13 cellular contexts compared by ENCODE assay signal in genomic region chr13:46905249-46905648, GRCh38. TPM values are rescaled to one million over a fixed set of nuclear protein-coding genes. Genes with fewer than 3 reads are reported as not detected.
DNase-seq lines count a peak whose midpoint lies in the region; ATAC-seq and TF ChIP-seq lines count a peak whose summit lies in the region.
"Had no signal": no experiment of that assay in that cellular context is flagged by ENCODE, and none has a peak within 500 bp of the region (broad histone marks: within the 10 kb centered on the region; RNA-seq: fewer than 3 reads in every experiment).

No MANE protein-coding gene starts in this region.

- H3K36me3 Mint-ChIP-seq in stimulated activated memory B cell treated with anti-CD40 and anti-IgM and Interleukin-4, amounts not matched to agents 10 μg/mL and 1 μg/mL and 100 μg/mL, for 72 hours, result no peaks in the 10 kb centered on the region
- H3K36me3 Mint-ChIP-seq: activated naive CD4-positive, alpha-beta T cell treated with anti-CD3 and anti-CD28 coated beads, Interleukin-2, amount 50 U/mL, for 24 hours had no signal

- TF ChIP-seq CTCF in AG10803 (conservative IDR thresholded peaks at IDR 0.05; ENCODE audit: low read length), result peak; percentile 52
- TF ChIP-seq CTCF in foreskin fibroblast (IDR thresholded peaks at IDR 0.05; ENCODE audit: low read depth, low read length), result peak; percentile 12

- ATAC-seq in SK-N-SH treated with all-trans-retinoic acid at 6 μM for 48 hours (peak; percentile 54; the same call in 2 of the 3 replicates), HG02884 (IDR thresholded peaks at IDR 0.05; ENCODE audit: unreplicated experiment) (no peak)
- no peak for ATAC-seq in stimulated activated memory B cell treated with anti-CD40 and anti-IgM and Interleukin-4, amounts not matched to agents 10 μg/mL and 1 μg/mL and 100 μg/mL, for 72 hours
- ATAC-seq: activated CD8-positive, alpha-beta T cell treated with anti-CD3 and anti-CD28 coated beads for 36 hours had no signal

- H3K9me3 Mint-ChIP-seq in stimulated activated memory B cell treated with anti-CD40 and anti-IgM and Interleukin-4, amounts not matched to agents 10 μg/mL and 1 μg/mL and 100 μg/mL, for 72 hours, result no peaks in the 10 kb centered on the region
- H3K9me3 Mint-ChIP-seq: activated CD8-positive, alpha-beta T cell treated with anti-CD3 and anti-CD28 coated beads for 36 hours; activated naive CD4-positive, alpha-beta T cell treated with anti-CD3 and anti-CD28 coated beads, Interleukin-2, amount 50 U/mL, for 24 hours; T-helper 1 cell treated with Interleukin-12 subunit alpha and Interleukin-12 subunit beta and Interleukin-4 antibody, amounts not matched to agents 30 μg/mL and 1 μg/mL, for 36 hours had no signal

- H3K27me3 Mint-ChIP-seq in stimulated activated memory B cell treated with anti-CD40 and anti-IgM and Interleukin-4, amounts not matched to agents 10 μg/mL and 1 μg/mL and 100 μg/mL, for 72 hours, result no peaks in the 10 kb centered on the region

- H3K4me3 Mint-ChIP-seq in stimulated activated memory B cell treated with anti-CD40 and anti-IgM and Interleukin-4, amounts not matched to agents 10 μg/mL and 1 μg/mL and 100 μg/mL, for 72 hours, result no peak overlapping the region
- H3K4me3 Mint-ChIP-seq: activated CD8-positive, alpha-beta T cell treated with anti-CD3 and anti-CD28 coated beads for 36 hours; activated naive CD4-positive, alpha-beta T cell treated with anti-CD3 and anti-CD28 coated beads, Interleukin-2, amount 50 U/mL, for 24 hours; T-helper 1 cell treated with Interleukin-12 subunit alpha and Interleukin-12 subunit beta and Interleukin-4 antibody, amounts not matched to agents 30 μg/mL and 1 μg/mL, for 36 hours had no signal

- DNase-seq in AG10803 (ENCODE audit: low read depth) (peak; percentile 48), H4 (ENCODE audit: low spot score) (peak; percentile 28), foreskin fibroblast (peak; percentile 30 to 56), SHP77 (lab: John Stamatoyannopoulos, UW) (no peak)
- DNase-seq in stimulated activated CD4-positive, alpha-beta T cell treated with anti-CD3 and anti-CD28 coated beads, Interleukin-1b, Interleukin-23, amount 100 ng/mL, for 48 hours, result no peak
- DNase-seq: activated CD8-positive, alpha-beta T cell treated with anti-CD3 and anti-CD28 coated beads for 36 hours; colonic mucosa; NCI-H1436 treated with DMSO at 0.1 percent for 48 hours had no signal

- H3K4me1 Mint-ChIP-seq in stimulated activated memory B cell treated with anti-CD40 and anti-IgM and Interleukin-4, amounts not matched to agents 10 μg/mL and 1 μg/mL and 100 μg/mL, for 72 hours, result no peaks in the 10 kb centered on the region
- H3K4me1 Mint-ChIP-seq: activated naive CD4-positive, alpha-beta T cell treated with anti-CD3 and anti-CD28 coated beads, Interleukin-2, amount 50 U/mL, for 24 hours had no signal

- no peak overlapping the region for H3K4me3 ChIP-seq in AG10803 (ENCODE audit: low read length)
- H3K4me3 ChIP-seq in foreskin fibroblast (ENCODE audit: low read depth in 1 of 2, low read length in 2 of 2), result no peak overlapping the region
- H3K4me3 ChIP-seq: colonic mucosa had no signal

- no peak overlapping the region for H3K27ac Mint-ChIP-seq in stimulated activated memory B cell treated with anti-CD40 and anti-IgM and Interleukin-4, amounts not matched to agents 10 μg/mL and 1 μg/mL and 100 μg/mL, for 72 hours
- H3K27ac Mint-ChIP-seq: activated CD8-positive, alpha-beta T cell treated with anti-CD3 and anti-CD28 coated beads for 36 hours; activated naive CD4-positive, alpha-beta T cell treated with anti-CD3 and anti-CD28 coated beads, Interleukin-2, amount 50 U/mL, for 24 hours; T-helper 1 cell treated with Interleukin-12 subunit alpha and Interleukin-12 subunit beta and Interleukin-4 antibody, amounts not matched to agents 30 μg/mL and 1 μg/mL, for 36 hours had no signal

TF ChIP-seq in SK-N-SH treated with all-trans-retinoic acid at 6 μM for 48 hours, 23 proteins besides CTCF, POLR2A, EP300 and RAD21:
- no peak for TF ChIP-seq ZFP30 (CRISPR knock-in tag; IDR thresholded peaks at IDR 0.05)
- no peak for TF ChIP-seq SNAI2 (CRISPR knock-in tag; IDR thresholded peaks at IDR 0.05)
- TF ChIP-seq ISL1 (CRISPR knock-in tag; IDR thresholded peaks at IDR 0.05), result no peak
- TF ChIP-seq, protein P1, sequence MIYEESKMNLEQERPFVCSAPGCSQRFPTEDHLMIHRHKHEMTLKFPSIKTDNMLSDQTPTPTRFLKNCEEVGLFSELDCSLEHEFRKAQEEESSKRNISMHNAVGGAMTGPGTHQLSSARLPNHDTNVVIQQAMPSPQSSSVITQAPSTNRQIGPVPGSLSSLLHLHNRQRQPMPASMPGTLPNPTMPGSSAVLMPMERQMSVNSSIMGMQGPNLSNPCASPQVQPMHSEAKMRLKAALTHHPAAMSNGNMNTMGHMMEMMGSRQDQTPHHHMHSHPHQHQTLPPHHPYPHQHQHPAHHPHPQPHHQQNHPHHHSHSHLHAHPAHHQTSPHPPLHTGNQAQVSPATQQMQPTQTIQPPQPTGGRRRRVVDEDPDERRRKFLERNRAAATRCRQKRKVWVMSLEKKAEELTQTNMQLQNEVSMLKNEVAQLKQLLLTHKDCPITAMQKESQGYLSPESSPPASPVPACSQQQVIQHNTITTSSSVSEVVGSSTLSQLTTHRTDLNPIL (CRISPR knock-in tag; IDR thresholded peaks at IDR 0.05; ENCODE audit: low read depth), result no peak
- TF ChIP-seq, protein P2, sequence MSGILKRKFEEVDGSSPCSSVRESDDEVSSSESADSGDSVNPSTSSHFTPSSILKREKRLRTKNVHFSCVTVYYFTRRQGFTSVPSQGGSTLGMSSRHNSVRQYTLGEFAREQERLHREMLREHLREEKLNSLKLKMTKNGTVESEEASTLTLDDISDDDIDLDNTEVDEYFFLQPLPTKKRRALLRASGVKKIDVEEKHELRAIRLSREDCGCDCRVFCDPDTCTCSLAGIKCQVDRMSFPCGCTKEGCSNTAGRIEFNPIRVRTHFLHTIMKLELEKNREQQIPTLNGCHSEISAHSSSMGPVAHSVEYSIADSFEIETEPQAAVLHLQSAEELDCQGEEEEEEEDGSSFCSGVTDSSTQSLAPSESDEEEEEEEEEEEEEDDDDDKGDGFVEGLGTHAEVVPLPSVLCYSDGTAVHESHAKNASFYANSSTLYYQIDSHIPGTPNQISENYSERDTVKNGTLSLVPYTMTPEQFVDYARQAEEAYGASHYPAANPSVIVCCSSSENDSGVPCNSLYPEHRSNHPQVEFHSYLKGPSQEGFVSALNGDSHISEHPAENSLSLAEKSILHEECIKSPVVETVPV (CRISPR knock-in tag; IDR thresholded peaks at IDR 0.05), result no peak
- no peak for TF ChIP-seq RARB (CRISPR knock-in tag; IDR thresholded peaks at IDR 0.05)
- TF ChIP-seq ZFP3 (CRISPR knock-in tag; IDR thresholded peaks at IDR 0.05), result no peak

RNA-seq across cellular contexts. Expression of gene HTR2A, which starts 8.4 kb away (rescaled TPM):
- 0.08 TPM in 1 of 2 replicates, not detected in the other for total RNA-seq in H4 (2014; rRNA removed; shearing (Covaris generic))
- total RNA-seq: activated CD8-positive, alpha-beta T cell treated with anti-CD3 and anti-CD28 coated beads for 36 hours had no signal

Comparison
In these comparisons a context has a peak if more than half of its experiments do, and no peak if none do; other contexts are left out.
1. DNase-seq: peak in AG10803 (single experiment), H4 (single experiment) and foreskin fibroblast (2 of 2); none in stimulated activated CD4-positive, alpha-beta T cell treated with anti-CD3 and anti-CD28 coated beads, Interleukin-1b, Interleukin-23, amount 100 ng/mL, for 48 hours (single experiment) and SHP77 (0 of 2).